Comparison of ENCODE assay signal across 1 cellular context in genomic region chr2:240205348-240205747, GRCh38.
TF ChIP-seq lines count a peak whose summit lies in the region.

No MANE protein-coding gene starts in this region.

TF ChIP-seq in GM23338, 12 proteins besides CTCF, POLR2A, EP300 and RAD21 (continued from another document):
- TF ChIP-seq REST (IDR thresholded peaks at IDR 0.05; ENCODE audit: unreplicated experiment) (no peak), POLR2AphosphoS5 (IDR thresholded peaks at IDR 0.05; ENCODE audit: low read depth) (no peak), EZH2phosphoT487 (IDR thresholded peaks at IDR 0.05; ENCODE audit: unreplicated experiment) (no peak), CREB1 (CRISPR knock-in tag; IDR thresholded peaks at IDR 0.05; ENCODE audit: low read depth) (no peak)
